Comparison of ENCODE assay signal across 29 cellular contexts in the genomic region with DNA sequence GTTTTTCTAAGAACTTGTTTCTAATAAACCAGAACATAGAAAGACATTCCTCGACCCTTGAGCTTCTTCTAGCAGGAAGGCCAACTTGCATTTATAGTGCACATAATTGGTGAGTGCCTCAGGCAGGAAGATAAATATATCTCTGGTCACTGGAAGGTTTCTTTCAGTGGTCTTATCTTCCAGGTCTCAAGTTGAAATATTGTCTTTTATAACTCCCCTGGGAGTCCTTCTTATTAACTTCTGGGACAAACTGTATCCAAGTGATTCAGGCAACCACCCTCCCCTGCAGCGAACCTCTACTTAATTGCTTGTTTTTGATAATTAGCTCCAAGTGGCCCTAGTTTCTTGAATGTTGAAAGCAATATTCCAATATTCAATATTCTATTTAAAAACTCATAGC.
"Had no signal": no experiment of that assay in that cellular context is flagged by ENCODE, and none has a peak within 500 bp of the region (broad histone marks: within the 10 kb centered on the region; RNA-seq: fewer than 3 reads in every experiment).

No MANE protein-coding gene starts in this region.

- H3K27ac Mint-ChIP-seq: activated CD4-positive, alpha-beta memory T cell treated with anti-CD3 and anti-CD28 coated beads for 36 hours; activated CD4-positive, alpha-beta T cell treated with anti-CD3 and anti-CD28 coated beads for 36 hours; activated CD4-positive, alpha-beta T cell treated with anti-CD3 and anti-CD28 coated beads, Interleukin-2, amount 10 ng/mL, durations not matched to agents 24 days and 14 days; activated CD8-positive, alpha-beta memory T cell treated with anti-CD3 and anti-CD28 coated beads, Interleukin-2, amount 10 ng/mL, durations not matched to agents 7 days and 5 days; activated CD8-positive, alpha-beta T cell treated with anti-CD3 and anti-CD28 coated beads, Interleukin-2, amount 10 ng/mL, durations not matched to agents 7 days and 5 days; activated naive CD4-positive, alpha-beta T cell treated with anti-CD3 and anti-CD28 coated beads, Interleukin-2, amount 10 ng/mL, durations not matched to agents 7 days and 5 days; activated naive CD8-positive, alpha-beta T cell; activated T-cell treated with anti-CD3 and anti-CD28 coated beads, Interleukin-2, amount 50 U/mL, for 24 hours; activated T-cell treated with anti-CD3 and anti-CD28 coated beads, Interleukin-2, amount 50 U/mL, for 72 hours; dendritic cell treated with granulocyte-macrophage colony-stimulating factor and Interleukin-4, amounts not matched to agents 40 ng/mL and 50 ng/mL, for 4 days had no signal

- H3K4me1 Mint-ChIP-seq: activated CD4-positive, alpha-beta T cell treated with anti-CD3 and anti-CD28 coated beads for 36 hours; activated CD4-positive, alpha-beta T cell treated with anti-CD3 and anti-CD28 coated beads, Interleukin-2, amount 10 ng/mL, durations not matched to agents 24 days and 14 days; activated CD8-positive, alpha-beta memory T cell treated with anti-CD3 and anti-CD28 coated beads, Interleukin-2, amount 10 ng/mL, durations not matched to agents 7 days and 5 days; activated naive CD4-positive, alpha-beta T cell treated with anti-CD3 and anti-CD28 coated beads, Interleukin-2, amount 10 ng/mL, durations not matched to agents 7 days and 5 days; central memory CD8-positive, alpha-beta T cell had no signal

- H3K27ac ChIP-seq: brain microvascular endothelial cell, coronary artery, dorsolateral prefrontal cortex, esophagus muscularis mucosa, foreskin keratinocyte, gastrocnemius medialis, heart left ventricle had no signal

- DNase-seq: activated CD4-positive, alpha-beta memory T cell treated with anti-CD3 and anti-CD28 coated beads for 36 hours; activated CD4-positive, alpha-beta T cell treated with anti-CD3 and anti-CD28 coated beads for 36 hours; activated CD4-positive, alpha-beta T cell treated with anti-CD3 and anti-CD28 coated beads, Interleukin-2, amount 10 ng/mL, durations not matched to agents 24 days and 14 days; activated CD4-positive, CD25-positive, alpha-beta regulatory T cell; activated CD4-positive, CD25-positive, alpha-beta regulatory T cell treated with anti-CD3 and anti-CD28 coated beads, Interleukin-2, amount 50 U/mL, for 72 hours; activated CD8-positive, alpha-beta memory T cell treated with anti-CD3 and anti-CD28 coated beads, Interleukin-2, amount 10 ng/mL, durations not matched to agents 7 days and 5 days; activated CD8-positive, alpha-beta memory T cell treated with anti-CD3 and anti-CD28 coated beads, Interleukin-2, amount 50 U/mL, for 4 hours; activated CD8-positive, alpha-beta T cell treated with anti-CD3 and anti-CD28 coated beads, Interleukin-2, amount 10 ng/mL, durations not matched to agents 7 days and 5 days; activated gamma-delta T cell; activated naive CD4-positive, alpha-beta T cell; activated naive CD4-positive, alpha-beta T cell treated with anti-CD3 and anti-CD28 coated beads, Interleukin-2, amount 10 ng/mL, durations not matched to agents 7 days and 5 days; activated T-cell treated with anti-CD3 and anti-CD28 coated beads, Interleukin-2, amount 50 U/mL, for 24 hours; activated T-cell treated with anti-CD3 and anti-CD28 coated beads, Interleukin-2, amount 50 U/mL, for 72 hours; amniotic stem cell; anterior cingulate cortex; brain microvascular endothelial cell; dorsolateral prefrontal cortex; effector memory CD4-positive, alpha-beta T cell; erythroblast; foreskin keratinocyte; gastrocnemius medialis; glutamatergic neuron; heart left ventricle; T-helper 2 cell had no signal

- H3K9me3 Mint-ChIP-seq: activated CD4-positive, alpha-beta T cell treated with anti-CD3 and anti-CD28 coated beads, Interleukin-2, amount 10 ng/mL, durations not matched to agents 24 days and 14 days; activated naive CD4-positive, alpha-beta T cell treated with anti-CD3 and anti-CD28 coated beads, Interleukin-2, amount 10 ng/mL, durations not matched to agents 7 days and 5 days; activated T-cell treated with anti-CD3 and anti-CD28 coated beads, Interleukin-2, amount 50 U/mL, for 72 hours; dendritic cell treated with granulocyte-macrophage colony-stimulating factor and Interleukin-4, amounts not matched to agents 40 ng/mL and 50 ng/mL, for 4 days had no signal

- H3K36me3 Mint-ChIP-seq: activated CD4-positive, alpha-beta memory T cell treated with anti-CD3 and anti-CD28 coated beads for 36 hours; activated CD8-positive, alpha-beta memory T cell treated with anti-CD3 and anti-CD28 coated beads, Interleukin-2, amount 10 ng/mL, durations not matched to agents 7 days and 5 days; activated naive CD4-positive, alpha-beta T cell treated with anti-CD3 and anti-CD28 coated beads, Interleukin-2, amount 10 ng/mL, durations not matched to agents 7 days and 5 days; activated naive CD8-positive, alpha-beta T cell had no signal

- H3K27me3 Mint-ChIP-seq: activated CD4-positive, alpha-beta memory T cell treated with anti-CD3 and anti-CD28 coated beads for 36 hours; activated CD4-positive, alpha-beta T cell treated with anti-CD3 and anti-CD28 coated beads for 36 hours; activated CD4-positive, alpha-beta T cell treated with anti-CD3 and anti-CD28 coated beads, Interleukin-2, amount 10 ng/mL, durations not matched to agents 24 days and 14 days; activated CD8-positive, alpha-beta memory T cell treated with anti-CD3 and anti-CD28 coated beads, Interleukin-2, amount 10 ng/mL, durations not matched to agents 7 days and 5 days; activated naive CD4-positive, alpha-beta T cell treated with anti-CD3 and anti-CD28 coated beads, Interleukin-2, amount 10 ng/mL, durations not matched to agents 7 days and 5 days; activated naive CD8-positive, alpha-beta T cell; activated T-cell treated with anti-CD3 and anti-CD28 coated beads, Interleukin-2, amount 50 U/mL, for 24 hours; central memory CD8-positive, alpha-beta T cell; dendritic cell treated with granulocyte-macrophage colony-stimulating factor and Interleukin-4, amounts not matched to agents 40 ng/mL and 50 ng/mL, for 4 days had no signal

- H3K9me3 ChIP-seq: esophagus muscularis mucosa, gastrocnemius medialis, heart left ventricle had no signal

- H3K4me3 ChIP-seq: coronary artery, dorsolateral prefrontal cortex, esophagus muscularis mucosa, gastrocnemius medialis, heart left ventricle had no signal

- H3K36me3 ChIP-seq: brain microvascular endothelial cell, esophagus muscularis mucosa, gastrocnemius medialis, heart left ventricle had no signal

- H3K4me1 ChIP-seq: esophagus muscularis mucosa, foreskin keratinocyte, gastrocnemius medialis, heart left ventricle had no signal

- H3K4me3 Mint-ChIP-seq: activated CD4-positive, alpha-beta memory T cell treated with anti-CD3 and anti-CD28 coated beads for 36 hours; activated CD4-positive, alpha-beta T cell treated with anti-CD3 and anti-CD28 coated beads for 36 hours; activated CD4-positive, alpha-beta T cell treated with anti-CD3 and anti-CD28 coated beads, Interleukin-2, amount 10 ng/mL, durations not matched to agents 24 days and 14 days; activated CD8-positive, alpha-beta memory T cell treated with anti-CD3 and anti-CD28 coated beads, Interleukin-2, amount 10 ng/mL, durations not matched to agents 7 days and 5 days; activated CD8-positive, alpha-beta T cell treated with anti-CD3 and anti-CD28 coated beads, Interleukin-2, amount 10 ng/mL, durations not matched to agents 7 days and 5 days; activated naive CD4-positive, alpha-beta T cell treated with anti-CD3 and anti-CD28 coated beads, Interleukin-2, amount 10 ng/mL, durations not matched to agents 7 days and 5 days; activated naive CD8-positive, alpha-beta T cell; activated T-cell treated with anti-CD3 and anti-CD28 coated beads, Interleukin-2, amount 50 U/mL, for 24 hours; activated T-cell treated with anti-CD3 and anti-CD28 coated beads, Interleukin-2, amount 50 U/mL, for 72 hours; central memory CD8-positive, alpha-beta T cell; dendritic cell treated with granulocyte-macrophage colony-stimulating factor and Interleukin-4, amounts not matched to agents 40 ng/mL and 50 ng/mL, for 4 days had no signal

- H3K27me3 ChIP-seq: brain microvascular endothelial cell, dorsolateral prefrontal cortex, esophagus muscularis mucosa, foreskin keratinocyte, gastrocnemius medialis had no signal
